In the genomic region with DNA sequence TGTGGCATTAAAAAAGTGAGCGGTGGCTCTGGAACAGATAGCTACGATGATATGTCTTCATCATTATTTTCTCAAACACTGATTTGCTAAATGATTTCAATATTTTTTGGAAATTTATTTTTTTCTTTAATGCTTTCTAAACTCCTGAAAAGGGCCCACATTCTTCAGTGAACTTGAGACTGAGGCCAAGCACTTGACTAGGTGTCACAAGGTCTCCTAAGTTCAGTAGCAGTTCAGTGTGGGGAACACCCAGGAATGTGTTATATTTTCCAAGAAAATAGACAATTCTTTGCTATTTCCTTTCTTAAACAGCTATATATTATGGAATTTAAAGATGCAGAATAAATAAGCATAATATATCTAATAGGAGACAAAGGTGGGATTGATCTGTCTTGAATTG, we compare ENCODE assay signal across 19 cellular contexts.
"Had no signal": no experiment of that assay in that cellular context is flagged by ENCODE, and none has a peak within 500 bp of the region (broad histone marks: within the 10 kb centered on the region; RNA-seq: fewer than 3 reads in every experiment).

No MANE protein-coding gene starts in this region.

- ATAC-seq: activated T-helper 17 cell treated with anti-CD3 and anti-CD28 coated beads, Interleukin-2, amount 50 U/mL, for 72 hours; foreskin keratinocyte; left cardiac atrium; naive thymus-derived CD8-positive, alpha-beta T cell; right cardiac atrium had no signal

- H3K4me3 Mint-ChIP-seq: activated T-helper 17 cell treated with anti-CD3 and anti-CD28 coated beads, Interleukin-2, amount 50 U/mL, for 72 hours; immature natural killer cell; naive thymus-derived CD8-positive, alpha-beta T cell had no signal

- H3K9me3 ChIP-seq: ascending aorta, colonic mucosa, esophagus muscularis mucosa had no signal

- H3K4me3 ChIP-seq: ascending aorta, colonic mucosa, esophagus muscularis mucosa had no signal

- H3K36me3 Mint-ChIP-seq: naive thymus-derived CD8-positive, alpha-beta T cell had no signal

- H3K27ac Mint-ChIP-seq: activated T-helper 17 cell treated with anti-CD3 and anti-CD28 coated beads, Interleukin-2, amount 50 U/mL, for 72 hours; immature natural killer cell; naive thymus-derived CD8-positive, alpha-beta T cell had no signal

- H3K4me1 ChIP-seq: colonic mucosa, foreskin keratinocyte had no signal

- H3K4me1 Mint-ChIP-seq: activated T-helper 17 cell treated with anti-CD3 and anti-CD28 coated beads, Interleukin-2, amount 50 U/mL, for 72 hours; immature natural killer cell; naive thymus-derived CD8-positive, alpha-beta T cell had no signal

- H3K36me3 ChIP-seq: ascending aorta, colonic mucosa, esophagus muscularis mucosa had no signal

- DNase-seq: activated CD4-positive, alpha-beta T cell treated with anti-CD3 and anti-CD28 coated beads for 1 hour; activated CD4-positive, alpha-beta T cell treated with anti-CD3 and anti-CD28 coated beads, Interleukin-2, amount 50 U/mL, for 4 hours; activated naive CD4-positive, alpha-beta T cell treated with Interleukin-2 at 50 U/mL for 16 hours; activated T-cell treated with anti-CD3 and anti-CD28 coated beads for 4 hours; colonic mucosa; effector CD4-positive, alpha-beta T cell; foreskin keratinocyte; head of caudate nucleus; immature natural killer cell; left cardiac atrium; mammary epithelial cell; naive thymus-derived CD8-positive, alpha-beta T cell; right cardiac atrium; small intestine; stimulated activated CD4-positive, alpha-beta T cell treated with anti-CD3 and anti-CD28 coated beads, Interleukin-4, amount 100 ng/mL, for 24 hours; stimulated activated naive CD4-positive, alpha-beta T cell had no signal

- H3K27me3 ChIP-seq: ascending aorta, colonic mucosa, esophagus muscularis mucosa, foreskin keratinocyte had no signal

- H3K27me3 Mint-ChIP-seq: activated T-helper 17 cell treated with anti-CD3 and anti-CD28 coated beads, Interleukin-2, amount 50 U/mL, for 72 hours; naive thymus-derived CD8-positive, alpha-beta T cell had no signal

- H3K27ac ChIP-seq: ascending aorta, colonic mucosa, esophagus muscularis mucosa, foreskin keratinocyte had no signal
